Comparison of ENCODE assay signal across 21 cellular contexts in genomic region chr2:186325827-186326535, GRCh38.
DNase-seq lines count a peak whose midpoint lies in the region; FAIRE-seq and TF ChIP-seq lines count a peak whose summit lies in the region.
"Had no signal": no experiment of that assay in that cellular context is flagged by ENCODE, and none has a peak within 500 bp of the region (broad histone marks: within the 10 kb centered on the region; RNA-seq: fewer than 3 reads in every experiment).

No MANE protein-coding gene starts in this region.

- H3K4me1 ChIP-seq in Karpas-422 (ENCODE audit: low read length) (no peaks in the 10 kb centered on the region), smooth muscle cell (ENCODE audit: low read depth) (no peaks in the 10 kb centered on the region), thyroid gland (no peaks in the 10 kb centered on the region)

- 72% methylated on average over 2 of the region's 2 CpGs for WGBS in smooth muscle cell (ENCODE audit: low lambda C conversion rate)
- 80 to 81% methylated on average over 2 of the region's 2 CpGs for WGBS in thyroid gland, 2 donors

- H3K9ac ChIP-seq in Karpas-422 (ENCODE audit: low read length) = no peak overlapping the region
- peak overlapping the region; percentile 48 for H3K9ac ChIP-seq in smooth muscle cell (ENCODE audit: low read depth)

- TF ChIP-seq CTCF in bronchial epithelial cell (IDR thresholded peaks at IDR 0.05; ENCODE audit: insufficient read depth, low read length, severe bottlenecking) = no peak
- no peak for TF ChIP-seq CTCF in smooth muscle cell (IDR thresholded peaks at IDR 0.05; ENCODE audit: borderline replicate concordance, insufficient read depth, poor library complexity, severe bottlenecking)
- TF ChIP-seq CTCF in thyroid gland (IDR thresholded peaks at IDR 0.05) = no peak

- H3K36me3 ChIP-seq in Karpas-422 (ENCODE audit: insufficient read depth, low read length) (no peaks in the 10 kb centered on the region), bronchial epithelial cell (ENCODE audit: control insufficient read depth, insufficient read depth, low read length) (no peaks in the 10 kb centered on the region), smooth muscle cell (ENCODE audit: low read depth) (no peaks in the 10 kb centered on the region), thyroid gland (no peaks in the 10 kb centered on the region)

- no peak overlapping the region for H3K4me3 ChIP-seq in Karpas-422 (ENCODE audit: low read length)
- H3K4me3 ChIP-seq in bronchial epithelial cell (ENCODE audit: low read depth, low read length) = no peak overlapping the region
- H3K4me3 ChIP-seq in smooth muscle cell = no peak overlapping the region
- no peak overlapping the region for H3K4me3 ChIP-seq in thyroid gland (replicated peaks in 1 of 3)
- H3K4me3 ChIP-seq: K562 had no signal

- H2AFZ ChIP-seq in Karpas-422 (ENCODE audit: low read length) = no peak overlapping the region
- H2AFZ ChIP-seq in smooth muscle cell (ENCODE audit: low read depth) = no peak overlapping the region

- DNase-seq in Karpas-422 (peak; percentile 9), bronchial epithelial cell (ENCODE audit: low read depth) (peak; percentile 89), kidney tubule cell (ENCODE audit: low spot score) (peak; percentile 64), smooth muscle cell (lab: John Stamatoyannopoulos, UW; ENCODE audit: unreplicated experiment) (no peak), thyroid gland (no peak), posterior vena cava (ENCODE audit: low spot score) (no peak), SHP77 treated with DMSO at 0.1 percent for 48 hours (lab: John Stamatoyannopoulos, UW) (no peak)
- DNase-seq: ACHN; AML-193; COR-L47; DMS153; HCEC 1CT; MV-4-11; NCI-H1417 treated with DMSO at 0.1 percent for 48 hours; NCI-H1930; NCI-H2171; NCI-H446; NCI-H69; NK-92 treated with Interleukin-12 subunit alpha and Interleukin-12 subunit beta, amount 100 ng/mL, for 24 hours had no signal

- intact Hi-C loops in thyroid gland (cut with DNase I) (no loop called here), posterior vena cava (cut with DNase I) (no loop called here)

- H3K27me3 ChIP-seq in Karpas-422 (ENCODE audit: low read length) (no peaks in the 10 kb centered on the region), bronchial epithelial cell (ENCODE audit: control insufficient read depth, insufficient read depth, low read length) (no peaks in the 10 kb centered on the region), smooth muscle cell (ENCODE audit: low read depth) (no peaks in the 10 kb centered on the region), thyroid gland (no peaks in the 10 kb centered on the region)

- H3K9me2 ChIP-seq in Karpas-422 (replicated peaks; ENCODE audit: insufficient read depth, low read length) = no peaks in the 10 kb centered on the region

- H3K9me3 ChIP-seq in Karpas-422 (ENCODE audit: low read length) (no peaks in the 10 kb centered on the region; the same call in 1 of the 2 replicates), smooth muscle cell (replicated peaks; ENCODE audit: low read depth) (no peaks in the 10 kb centered on the region), thyroid gland (no peaks in the 10 kb centered on the region)

- H3K79me2 ChIP-seq in Karpas-422 (ENCODE audit: low read length) (no peaks in the 10 kb centered on the region), smooth muscle cell (ENCODE audit: low read depth) (no peaks in the 10 kb centered on the region)

- H4K20me1 ChIP-seq in Karpas-422 (ENCODE audit: insufficient read depth, low read depth, low read length) (no peaks in the 10 kb centered on the region), smooth muscle cell (ENCODE audit: low read depth) (no peaks in the 10 kb centered on the region)

- H3K4me2 ChIP-seq in Karpas-422 (ENCODE audit: low read depth, low read length, poor library complexity, severe bottlenecking) = no peak overlapping the region
- no peak overlapping the region for H3K4me2 ChIP-seq in smooth muscle cell

- no peak for TF ChIP-seq POLR2A in thyroid gland (IDR thresholded peaks at IDR 0.05)

- H3F3A ChIP-seq in smooth muscle cell (ENCODE audit: low read depth) = no peaks in the 10 kb centered on the region

- peak; percentile 68 for FAIRE-seq in bronchial epithelial cell (lab: Jason Lieb, UNC)
- FAIRE-seq: K562 had no signal

- H3K27ac ChIP-seq in Karpas-422 (ENCODE audit: low read length) (no peak overlapping the region), smooth muscle cell (ENCODE audit: low read depth) (peak overlapping the region; percentile 75), thyroid gland (no peak overlapping the region)
- H3K27ac ChIP-seq: HL-60 had no signal

Comparison
In these comparisons a context has a peak if more than half of its experiments do, and no peak if none do; other contexts are left out.
1. DNase-seq: peak in Karpas-422 (single experiment), bronchial epithelial cell (single experiment) and kidney tubule cell (single experiment); none in smooth muscle cell (single experiment), thyroid gland (0 of 2), posterior vena cava (single experiment) and SHP77 treated with DMSO at 0.1 percent for 48 hours (single experiment).